Comparison of ENCODE assay signal across 8 cellular contexts in the genomic region with DNA sequence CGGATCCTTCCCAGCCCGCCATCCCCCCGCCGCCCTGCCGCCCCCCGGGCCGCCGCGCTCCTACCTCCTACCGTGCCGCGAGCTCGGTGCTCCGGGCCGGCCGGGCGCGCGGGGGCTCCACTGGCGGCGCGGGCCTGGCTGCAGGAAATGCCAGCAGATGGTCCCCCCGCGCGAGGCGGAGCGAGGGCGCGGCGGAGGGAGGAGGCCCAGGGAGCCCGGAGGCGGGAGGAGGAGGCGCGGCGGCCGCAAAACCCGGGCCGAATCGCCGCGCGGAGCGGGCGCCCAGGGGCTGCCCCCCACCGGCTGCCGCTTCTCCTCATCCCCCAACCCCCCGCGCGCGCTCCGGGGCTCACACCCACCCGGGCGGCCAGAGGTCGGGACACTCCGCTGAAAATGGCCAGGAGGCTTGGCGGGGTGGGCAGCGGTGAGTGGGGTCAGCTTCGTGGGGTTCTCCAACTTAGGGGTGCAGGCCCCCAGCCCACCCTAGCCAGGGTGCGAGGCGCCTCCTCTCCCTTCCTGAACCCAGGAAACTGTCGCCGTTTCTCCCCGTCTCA. TPM values are rescaled to one million over a fixed set of nuclear protein-coding genes. Genes with fewer than 3 reads are reported as not detected.
A peak's percentile ranks its signal among the peaks of the same experiment; 100 is the strongest.
DNase-seq lines count a peak whose midpoint lies in the region; ATAC-seq, FAIRE-seq and TF ChIP-seq lines count a peak whose summit lies in the region.

A gene with protein sequence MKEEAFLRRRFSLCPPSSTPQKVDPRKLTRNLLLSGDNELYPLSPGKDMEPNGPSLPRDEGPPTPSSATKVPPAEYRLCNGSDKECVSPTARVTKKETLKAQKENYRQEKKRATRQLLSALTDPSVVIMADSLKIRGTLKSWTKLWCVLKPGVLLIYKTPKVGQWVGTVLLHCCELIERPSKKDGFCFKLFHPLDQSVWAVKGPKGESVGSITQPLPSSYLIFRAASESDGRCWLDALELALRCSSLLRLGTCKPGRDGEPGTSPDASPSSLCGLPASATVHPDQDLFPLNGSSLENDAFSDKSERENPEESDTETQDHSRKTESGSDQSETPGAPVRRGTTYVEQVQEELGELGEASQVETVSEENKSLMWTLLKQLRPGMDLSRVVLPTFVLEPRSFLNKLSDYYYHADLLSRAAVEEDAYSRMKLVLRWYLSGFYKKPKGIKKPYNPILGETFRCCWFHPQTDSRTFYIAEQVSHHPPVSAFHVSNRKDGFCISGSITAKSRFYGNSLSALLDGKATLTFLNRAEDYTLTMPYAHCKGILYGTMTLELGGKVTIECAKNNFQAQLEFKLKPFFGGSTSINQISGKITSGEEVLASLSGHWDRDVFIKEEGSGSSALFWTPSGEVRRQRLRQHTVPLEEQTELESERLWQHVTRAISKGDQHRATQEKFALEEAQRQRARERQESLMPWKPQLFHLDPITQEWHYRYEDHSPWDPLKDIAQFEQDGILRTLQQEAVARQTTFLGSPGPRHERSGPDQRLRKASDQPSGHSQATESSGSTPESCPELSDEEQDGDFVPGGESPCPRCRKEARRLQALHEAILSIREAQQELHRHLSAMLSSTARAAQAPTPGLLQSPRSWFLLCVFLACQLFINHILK (minus strand): TSS at position 159 of the 554 bp plus-strand sequence. CDS start 36,162 bp downstream, outside the sequence.

- H3K27ac ChIP-seq in A549: peak within 1 kb of the TSS; percentile 92 to 97
- peak within 1 kb of the TSS in 3 of 4 donors; percentile 39 to 48 (median 40) for H3K27ac ChIP-seq in body of pancreas
- peak within 1 kb of the TSS; percentile 77 for H3K27ac ChIP-seq in prostate gland

- no peaks in the 10 kb centered on the region for H3K9me3 Mint-ChIP-seq in T-helper 2 cell treated with Interferon-gamma antibody and Interleukin-4, amounts not matched to agents 5 μg/mL and 100 μg/mL, for 36 hours

- H3K4me3 Mint-ChIP-seq in T-helper 2 cell treated with Interferon-gamma antibody and Interleukin-4, amounts not matched to agents 5 μg/mL and 100 μg/mL, for 36 hours: peak within 1 kb of the TSS; percentile 72

- H3K9me3 ChIP-seq in A549 (no peaks in the 10 kb centered on the region), body of pancreas (no peaks in the 10 kb centered on the region), prostate gland (no peaks in the 10 kb centered on the region)

- no peak for FAIRE-seq in A549 (lab: Jason Lieb, UNC)

- H3K4me1 ChIP-seq in A549 (peaks cover 17% of the 10 kb centered on the region), body of pancreas (peaks cover 53% of the 10 kb centered on the region), prostate gland (replicated peaks) (peaks cover 3% of the 10 kb centered on the region)

- POLR2A ChIA-PET in A549 (lab: Yijun Ruan, JAX): no interaction called here

- TF ChIP-seq EP300 in A549 (IDR thresholded peaks at IDR 0.05): no peak

- 5% methylated on average over 22 of the region's 63 CpGs for WGBS in A549 (ENCODE audit: missing lambda C conversion rate)
- 1 to 3% methylated on average over 8 to 59 of the region's 63 CpGs for WGBS in body of pancreas, 2 donors
- 2% methylated on average over 52 of the region's 63 CpGs for WGBS in prostate gland

- no peak for TF ChIP-seq RAD21 in A549 (conservative IDR thresholded peaks at IDR 0.05 in 1 of 2, IDR thresholded peaks at IDR 0.05 in 1 of 2)

- no peaks in the 10 kb centered on the region for H3K36me3 ChIP-seq in body of pancreas (replicated peaks in 1 of 2; ENCODE audit: insufficient read depth in 1 of 2, low read depth in 2 of 2)
- no peaks in the 10 kb centered on the region for H3K36me3 ChIP-seq in prostate gland

- no peaks in the 10 kb centered on the region for H3K36me3 Mint-ChIP-seq in T-helper 2 cell treated with Interferon-gamma antibody and Interleukin-4, amounts not matched to agents 5 μg/mL and 100 μg/mL, for 36 hours (ENCODE audit: low read depth)

- TF ChIP-seq POLR2A in A549 (IDR thresholded peaks at IDR 0.05; ENCODE audit: low read length) (peak; percentile 37), body of pancreas (IDR thresholded peaks at IDR 0.05) (peak in 2 of 3 donors; percentile 14 to 23), prostate gland (IDR thresholded peaks at IDR 0.05) (peak; percentile 66)

- ATAC-seq in A549 (peak; percentile 63 to 74), body of pancreas (peak; percentile 74), HG03521 (IDR thresholded peaks at IDR 0.05; ENCODE audit: unreplicated experiment) (no peak), HG02759 (IDR thresholded peaks at IDR 0.05; ENCODE audit: unreplicated experiment) (no peak)

- no peak for TF ChIP-seq CTCF in A549 (IDR thresholded peaks at IDR 0.05)
- TF ChIP-seq CTCF in body of pancreas (IDR thresholded peaks at IDR 0.05): peak in 1 of 7 experiments; percentile 5
- no peak for TF ChIP-seq CTCF in prostate gland (IDR thresholded peaks at IDR 0.05)

- peaks cover 10% of the 10 kb centered on the region for H3K4me1 Mint-ChIP-seq in T-helper 2 cell treated with Interferon-gamma antibody and Interleukin-4, amounts not matched to agents 5 μg/mL and 100 μg/mL, for 36 hours (ENCODE audit: low read depth)

- no peak within 1 kb of the TSS for H3K27ac Mint-ChIP-seq in T-helper 2 cell treated with Interferon-gamma antibody and Interleukin-4, amounts not matched to agents 5 μg/mL and 100 μg/mL, for 36 hours

- peak within 1 kb of the TSS; percentile 97 for H3K4me3 ChIP-seq in A549
- peak within 1 kb of the TSS; percentile 45 to 55 for H3K4me3 ChIP-seq in body of pancreas
- H3K4me3 ChIP-seq in prostate gland: peak within 1 kb of the TSS; percentile 86 to 87

- peaks cover 52% of the 10 kb centered on the region for H3K27me3 Mint-ChIP-seq in T-helper 2 cell treated with Interferon-gamma antibody and Interleukin-4, amounts not matched to agents 5 μg/mL and 100 μg/mL, for 36 hours (ENCODE audit: low read depth)

- CTCF ChIA-PET in A549 (lab: Yijun Ruan, JAX): interaction anchor here (1.8 to 2.0 kb wide), 2 partner anchors 51 to 74 kb away, joined by 4 to 7 read pairs; no protein-coding TSS in a partner anchor

- no peaks in the 10 kb centered on the region for H3K27me3 ChIP-seq in body of pancreas
- H3K27me3 ChIP-seq in prostate gland (replicated peaks; ENCODE audit: insufficient read depth): no peaks in the 10 kb centered on the region

- peak within 1 kb of the TSS; percentile 91 for H3K4me2 ChIP-seq in A549

- peak; percentile 22 to 47 for DNase-seq in A549 (ENCODE audit: low read depth in 1 of 2, low spot score in 1 of 2)
- peak; percentile 42 for DNase-seq in HT1080 (ENCODE audit: low read depth)
- peak; percentile 32 for DNase-seq in T-helper 2 cell treated with Interferon-gamma antibody and Interleukin-4, amounts not matched to agents 5 μg/mL and 100 μg/mL, for 36 hours (ENCODE audit: low spot score)
- DNase-seq in body of pancreas: peak; percentile 75 to 85 (median 78)
- peak; percentile 53 to 66 for DNase-seq in hippocampal formation (lab: John Stamatoyannopoulos, UW)
- DNase-seq in prostate gland (ENCODE audit: low spot score): peak; percentile 68

- intact Hi-C loops in body of pancreas (cut with DNase I): no loop called here
- intact Hi-C loops in prostate gland (cut with DNase I): loop anchor here (5.0 kb wide), 1 partner anchor 52 kb away; a partner anchor contains a TSS

TF ChIP-seq in A549, 52 proteins besides CTCF, POLR2A, EP300 and RAD21:
- TF ChIP-seq, protein P1, sequence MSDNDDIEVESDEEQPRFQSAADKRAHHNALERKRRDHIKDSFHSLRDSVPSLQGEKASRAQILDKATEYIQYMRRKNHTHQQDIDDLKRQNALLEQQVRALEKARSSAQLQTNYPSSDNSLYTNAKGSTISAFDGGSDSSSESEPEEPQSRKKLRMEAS (IDR thresholded peaks at IDR 0.05): 0 out of 2 replicates have a peak, but pooled peaks have one; percentile 33
- peak in 1 of 2 experiments; percentile 56; a peak in 1 of 5 replicates for TF ChIP-seq JUN (IDR thresholded peaks at IDR 0.05)
- TF ChIP-seq CEBPB (IDR thresholded peaks at IDR 0.05): no peak

RNA-seq across cellular contexts. Expression of the gene that starts here (rescaled TPM):
- polyA plus RNA-seq in A549 (2011; rRNA removed): 1.6 and 2.3 TPM in 2 replicates
- 3.5 and 4.5 TPM in 2 replicates for polyA plus RNA-seq in A549 (2012; cell fraction: cytosol; rRNA removed)
- 23.7 and 26.8 TPM in 2 replicates for polyA plus RNA-seq in A549 (2012; cell fraction: nucleus; rRNA removed)
- polyA plus RNA-seq in A549 (2017; fragmentation: RNase III; extraction: RNeasy Plus Mini Kit Qiagen cat#74134 plus additional on column Dnase treatment): 4.1 to 5.3 TPM (median 4.6 TPM) in 3 replicates
- 4.1 and 4.4 TPM in 2 replicates for polyA minus RNA-seq in A549 (2011; rRNA and poly(A)+ RNA removed)
- 9.6 and 14.1 TPM in 2 replicates for total RNA-seq in HT1080 (2014; rRNA removed; shearing (Covaris generic))
- 7.7 and 8.4 TPM in 2 replicates for polyA plus RNA-seq in HT1080 (2015; cell fraction: cytosol; rRNA removed)
- 23.9 and 28.5 TPM in 2 replicates for polyA plus RNA-seq in HT1080 (2015; cell fraction: nucleus; rRNA removed)
- total RNA-seq in body of pancreas: 10 to 100 TPM; 22.3 to 62.0 TPM
- 10 to 100 TPM; 35.0 to 50.7 TPM for total RNA-seq in prostate gland

Comparison
In these comparisons a context has a peak if more than half of its experiments do, and no peak if none do; other contexts are left out.
1. ATAC-seq: peak in A549 (2 of 2) and body of pancreas (single experiment); none in HG03521 (single experiment) and HG02759 (single experiment).
2. H3K27ac ChIP-seq: peak in every context shown above with its lines; median percentile 94 in A549; 77 in prostate gland; 40 in body of pancreas.
3. Peak in every context shown above with its lines, with median percentiles within 50 percentile points of each other: DNase-seq, H3K4me3 ChIP-seq and POLR2A ChIP-seq.